In genomic region chr14:22095845-22096510, GRCh38 we compare ENCODE assay signal across 15 cellular contexts.
A peak's percentile ranks its signal among the peaks of the same experiment; 100 is the strongest.
DNase-seq lines count a peak whose midpoint lies in the region; ATAC-seq, FAIRE-seq and TF ChIP-seq lines count a peak whose summit lies in the region.
"Had no signal": no experiment of that assay in that cellular context is flagged by ENCODE, and none has a peak within 500 bp of the region (broad histone marks: within the 10 kb centered on the region; RNA-seq: fewer than 3 reads in every experiment).

No MANE protein-coding gene starts in this region.

- CTCF ChIA-PET in CD8-positive, alpha-beta memory T cell (lab: Charles Lee) = no interaction called here

- H3K27ac ChIP-seq in CD8-positive, alpha-beta memory T cell (ENCODE audit: low read depth, low read length) = no peak overlapping the region
- H3K27ac ChIP-seq in KMS-11 (no peak overlapping the region; the same call in 1 of the 2 replicates), body of pancreas (no peak overlapping the region)
- H3K27ac ChIP-seq: dorsolateral prefrontal cortex had no signal

- H3K36me3 Mint-ChIP-seq in CD8-positive, alpha-beta memory T cell = no peaks in the 10 kb centered on the region
- H3K36me3 Mint-ChIP-seq in natural killer cell (no peaks in the 10 kb centered on the region), glutamatergic neuron (ENCODE audit: unreplicated experiment) (no peaks in the 10 kb centered on the region)

- no peak overlapping the region for H2AFZ ChIP-seq in KMS-11 (ENCODE audit: low read depth)

- H3K36me3 ChIP-seq in CD8-positive, alpha-beta memory T cell (ENCODE audit: insufficient read depth, low read length) = no peaks in the 10 kb centered on the region
- H3K36me3 ChIP-seq in KMS-11 (ENCODE audit: insufficient read depth) (no peaks in the 10 kb centered on the region), body of pancreas (replicated peaks in 1 of 2; ENCODE audit: insufficient read depth in 1 of 2, low read depth in 2 of 2) (no peaks in the 10 kb centered on the region)
- H3K36me3 ChIP-seq: heart right ventricle had no signal

- H3K4me1 ChIP-seq in CD8-positive, alpha-beta memory T cell (ENCODE audit: insufficient read depth, low read length) = peaks cover 16% of the 10 kb centered on the region
- H3K4me1 ChIP-seq in KMS-11 (ENCODE audit: low read depth, poor library complexity, severe bottlenecking) (peaks cover 49% of the 10 kb centered on the region), body of pancreas (no peaks in the 10 kb centered on the region)

- DNase-seq in CD8-positive, alpha-beta memory T cell = peak in 1 of 5 donors; percentile 43
- DNase-seq in body of pancreas (no peak), natural killer cell (no peak), RKO (ENCODE audit: low spot score) (no peak), glutamatergic neuron (no peak), HTR-8/SVneo (ENCODE audit: insufficient read length, low spot score) (no peak)
- DNase-seq: heart right ventricle, Karpas-422, NCI-H2171 had no signal

- H3K27ac Mint-ChIP-seq in CD8-positive, alpha-beta memory T cell = peak overlapping the region in 6 of 8 donors; percentile 71 to 89 (median 82)
- H3K27ac Mint-ChIP-seq in natural killer cell (no peak overlapping the region), glutamatergic neuron (ENCODE audit: unreplicated experiment) (no peak overlapping the region)
- H3K27ac Mint-ChIP-seq: progenitor cell of endocrine pancreas had no signal

- H3K27me3 ChIP-seq in CD8-positive, alpha-beta memory T cell (ENCODE audit: insufficient read depth, low read length, poor library complexity, severe bottlenecking) = no peaks in the 10 kb centered on the region
- H3K27me3 ChIP-seq in KMS-11 (ENCODE audit: insufficient read depth, low read depth) = no peaks in the 10 kb centered on the region
- H3K27me3 ChIP-seq in body of pancreas = no peaks in the 10 kb centered on the region
- H3K27me3 ChIP-seq: heart right ventricle had no signal

- H3K27me3 Mint-ChIP-seq in CD8-positive, alpha-beta memory T cell = no peaks in the 10 kb centered on the region
- H3K27me3 Mint-ChIP-seq in natural killer cell (ENCODE audit: low read depth in 2 of 2) = no peaks in the 10 kb centered on the region
- no peaks in the 10 kb centered on the region for H3K27me3 Mint-ChIP-seq in glutamatergic neuron (ENCODE audit: unreplicated experiment)

- 59 to 73% methylated on average over 4 of the region's 4 CpGs for WGBS in body of pancreas, 2 donors

- FAIRE-seq in HTR-8/SVneo (lab: Jason Lieb, UNC) = no peak

- peak overlapping the region; percentile 48 to 82 (median 68) for H3K4me3 Mint-ChIP-seq in CD8-positive, alpha-beta memory T cell
- H3K4me3 Mint-ChIP-seq in natural killer cell (no peak overlapping the region), glutamatergic neuron (ENCODE audit: unreplicated experiment) (no peak overlapping the region)

- POLR2A ChIA-PET in CD8-positive, alpha-beta memory T cell (lab: Charles Lee) = no interaction called here

- no peaks in the 10 kb centered on the region for H4K20me1 ChIP-seq in KMS-11 (ENCODE audit: insufficient read depth)

- TF ChIP-seq POLR2A in body of pancreas (IDR thresholded peaks at IDR 0.05) = no peak

- peak overlapping the region; percentile 26 for H3K4me3 ChIP-seq in CD8-positive, alpha-beta memory T cell (ENCODE audit: low read length)
- H3K4me3 ChIP-seq in KMS-11 (IDR thresholded peaks at IDR 0.05; ENCODE audit: insufficient read depth, low read depth, low read length) (no peak overlapping the region), body of pancreas (no peak overlapping the region)
- H3K4me3 ChIP-seq: dorsolateral prefrontal cortex, heart right ventricle had no signal

- no peaks in the 10 kb centered on the region for H3K9me3 ChIP-seq in CD8-positive, alpha-beta memory T cell (ENCODE audit: low read length)
- no peaks in the 10 kb centered on the region for H3K9me3 ChIP-seq in body of pancreas
- H3K9me3 ChIP-seq: heart right ventricle had no signal

- peak overlapping the region; percentile 39 for H3K4me2 ChIP-seq in KMS-11

- intact Hi-C loops in body of pancreas (cut with DNase I) (no loop called here), natural killer cell (cut with micrococcal nuclease) (no loop called here)

- TF ChIP-seq CTCF in KMS-11 (conservative IDR thresholded peaks at IDR 0.05; ENCODE audit: low read depth, low read length) (no peak), body of pancreas (IDR thresholded peaks at IDR 0.05) (no peak), natural killer cell (IDR thresholded peaks at IDR 0.05) (no peak), glutamatergic neuron (IDR thresholded peaks at IDR 0.05; ENCODE audit: partially characterized antibody, unreplicated experiment) (no peak)

- ATAC-seq in body of pancreas = peak; percentile 18
- ATAC-seq in natural killer cell = peak in 2 of 3 donors; percentile 27 to 41
- ATAC-seq in HG02973 (IDR thresholded peaks at IDR 0.05; ENCODE audit: unreplicated experiment) = no peak
- ATAC-seq: HCT116, Panc1 had no signal

- no peak overlapping the region for H3K9ac ChIP-seq in KMS-11

- no peaks in the 10 kb centered on the region for H3K9me3 Mint-ChIP-seq in CD8-positive, alpha-beta memory T cell
- H3K9me3 Mint-ChIP-seq in natural killer cell (no peaks in the 10 kb centered on the region), glutamatergic neuron (ENCODE audit: unreplicated experiment) (no peaks in the 10 kb centered on the region)

- H3K4me1 Mint-ChIP-seq in CD8-positive, alpha-beta memory T cell = peaks cover 23 to 51% (median 27%) of the 10 kb centered on the region in 3 donors
- H3K4me1 Mint-ChIP-seq in natural killer cell = peaks cover 14 to 17% of the 10 kb centered on the region in 2 donors
- no peaks in the 10 kb centered on the region for H3K4me1 Mint-ChIP-seq in glutamatergic neuron (ENCODE audit: low read depth, unreplicated experiment)

- H3K79me2 ChIP-seq in KMS-11 (ENCODE audit: insufficient read depth, low read depth) = no peaks in the 10 kb centered on the region

Comparison
In these comparisons a context has a peak if more than half of its experiments do, and no peak if none do; other contexts are left out.
1. H3K27ac Mint-ChIP-seq: peak in CD8-positive, alpha-beta memory T cell (6 of 8); none in natural killer cell (0 of 2) and glutamatergic neuron (single experiment).
2. H3K4me3 Mint-ChIP-seq: peak in CD8-positive, alpha-beta memory T cell (7 of 7); none in natural killer cell (single experiment) and glutamatergic neuron (single experiment).